Comparison of ENCODE assay signal across 8 cellular contexts in the genomic region with DNA sequence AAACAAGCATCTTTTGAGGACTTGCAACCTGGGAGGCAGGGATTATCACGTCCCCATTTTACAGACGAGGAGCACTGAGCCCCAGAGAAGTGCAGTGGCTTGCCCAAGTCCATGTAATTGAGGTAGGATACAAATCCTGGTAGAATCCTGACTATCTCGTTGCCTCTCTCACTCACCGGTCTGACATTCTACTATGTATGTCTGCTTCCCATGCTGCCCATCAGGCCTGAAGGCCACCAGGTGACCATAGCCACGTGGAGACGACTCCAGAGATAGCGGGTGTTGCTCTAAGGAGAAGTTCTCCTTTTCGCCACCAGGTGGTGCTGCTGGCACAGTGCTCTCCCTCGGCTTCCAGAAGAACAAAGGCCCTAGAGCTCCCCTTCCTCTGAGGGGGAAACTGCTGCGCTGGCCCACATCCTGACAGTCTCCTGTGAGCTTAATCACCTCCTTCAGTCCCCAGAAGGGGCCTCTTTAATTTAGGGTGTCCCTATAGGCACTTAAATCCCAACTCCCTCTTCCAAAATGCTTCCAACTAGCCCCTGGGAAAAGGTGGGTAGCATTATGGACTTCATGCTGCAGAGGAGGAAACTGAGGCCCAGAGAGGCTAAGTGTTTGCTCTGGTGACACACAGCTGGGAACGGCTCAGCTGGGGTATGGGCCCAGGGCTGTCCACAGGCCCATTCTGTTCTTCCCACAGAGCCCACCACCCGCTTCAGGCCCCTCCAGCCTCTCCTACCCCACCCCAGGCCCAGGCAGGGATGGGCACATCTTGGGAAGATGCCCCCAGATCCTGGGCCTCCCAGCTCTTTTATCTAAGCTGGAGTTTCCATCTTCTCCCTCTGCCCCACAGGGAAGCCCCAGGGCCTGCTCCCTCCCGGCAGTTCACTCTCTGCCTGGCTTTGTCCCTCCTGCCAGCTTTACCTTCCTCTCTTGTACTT.
DNase-seq lines count a peak whose midpoint lies in the region; ATAC-seq lines count a peak whose summit lies in the region.

No MANE protein-coding gene starts in this region.

- peak; percentile 64 for DNase-seq in NCI-H510A treated with DMSO at 0.1 percent for 48 hours (lab: John Stamatoyannopoulos, UW)
- no peak for DNase-seq in NCI-H510A (lab: John Stamatoyannopoulos, UW)
- DNase-seq in NCI-H2227 treated with DMSO at 0.1 percent for 48 hours (lab: John Stamatoyannopoulos, UW): peak; percentile 71
- peak; percentile 88 for DNase-seq in cerebellar cortex (ENCODE audit: low spot score)
- peak; percentile 96 for DNase-seq in left kidney (ENCODE audit: low read depth, low spot score)
- DNase-seq in stimulated activated CD4-positive, alpha-beta T cell treated with anti-CD3 and anti-CD28 coated beads, Interleukin-4, amount 100 ng/mL, for 1 hour: peak; percentile 83

- peak; percentile 55 for ATAC-seq in HG03108 (IDR thresholded peaks at IDR 0.05; ENCODE audit: unreplicated experiment)
- peak; percentile 56 to 61 for ATAC-seq in activated CD4-positive, CD25-positive, alpha-beta regulatory T cell treated with anti-CD3 and anti-CD28 coated beads, Interleukin-2, amount 50 U/mL, for 24 hours
